ENCODE assay signal across 10 cellular contexts in the genomic region with DNA sequence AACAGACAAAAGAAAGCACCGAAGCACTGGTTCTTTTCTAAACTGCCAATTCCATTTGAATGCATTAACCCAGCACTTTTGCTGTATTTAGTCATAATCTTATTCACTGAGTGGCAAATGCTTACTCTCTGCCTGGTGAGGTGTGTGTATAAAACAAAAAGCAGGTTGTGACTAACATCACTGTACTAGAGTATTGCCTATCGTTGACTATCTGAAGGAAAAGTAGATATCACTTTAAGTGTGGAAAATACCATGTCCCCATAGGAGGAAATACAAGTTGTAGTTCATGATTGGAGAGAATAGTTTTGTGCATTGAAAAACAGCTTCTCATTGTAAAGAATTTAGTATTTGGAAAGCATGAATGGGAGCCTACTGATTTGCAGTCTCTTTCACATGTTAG. TPM values are rescaled to one million over a fixed set of nuclear protein-coding genes. Genes with fewer than 3 reads are reported as not detected.
DNase-seq lines count a peak whose midpoint lies in the region; ATAC-seq and TF ChIP-seq lines count a peak whose summit lies in the region.
"Had no signal": no experiment of that assay in that cellular context is flagged by ENCODE, and none has a peak within 500 bp of the region (broad histone marks: within the 10 kb centered on the region; RNA-seq: fewer than 3 reads in every experiment).

No MANE protein-coding gene starts in this region.

- H3K27me3 ChIP-seq in heart right ventricle: no peaks in the 10 kb centered on the region
- H3K27me3 ChIP-seq in mucosa of rectum (ENCODE audit: control insufficient read depth in 2 of 2, insufficient read depth in 2 of 2, low read length in 2 of 2): no peaks in the 10 kb centered on the region
- H3K27me3 ChIP-seq in aorta (ENCODE audit: control insufficient read depth in 1 of 2, insufficient read depth in 2 of 2, low read length in 1 of 2): no peaks in the 10 kb centered on the region

- TF ChIP-seq CTCF in heart right ventricle (IDR thresholded peaks at IDR 0.05) (no peak), coronary artery (IDR thresholded peaks at IDR 0.05) (no peak)

- H3K9ac ChIP-seq in mucosa of rectum (ENCODE audit: low read depth in 1 of 2, low read length in 2 of 2): peak overlapping the region in 1 of 2 donors; percentile 100

- H3K4me3 ChIP-seq in heart right ventricle (peak overlapping the region; percentile 91 to 99 (median 96)), coronary artery (peak overlapping the region; percentile 94), mucosa of rectum (ENCODE audit: low read length in 2 of 2) (peak overlapping the region; percentile 85 to 87), aorta (ENCODE audit: low read length in 2 of 2) (peak overlapping the region; percentile 76 to 88)

- no peak for DNase-seq in heart right ventricle
- DNase-seq in cardiac septum (ENCODE audit: low spot score): no peak
- DNase-seq in coronary artery (ENCODE audit: low spot score): no peak
- DNase-seq in aorta: no peak
- DNase-seq in activated CD8-positive, alpha-beta memory T cell treated with anti-CD3 and anti-CD28 coated beads, Interleukin-2, amount 50 U/mL, for 48 hours: no peak
- no peak for DNase-seq in SKM-1 treated with dmso at 0.1 percent for 144 hours (lab: John Stamatoyannopoulos, UW; ENCODE audit: unreplicated experiment)
- DNase-seq: activated naive CD8-positive, alpha-beta T cell treated with anti-CD3 and anti-CD28 coated beads, Interleukin-2, amount 50 U/mL, for 24 hours; stimulated activated CD4-positive, alpha-beta T cell treated with anti-CD3 and anti-CD28 coated beads, Interleukin-4, amount 100 ng/mL, for 4 hours had no signal

- H3K36me3 ChIP-seq in heart right ventricle (peaks cover 0 to 23% (median 16%) of the 10 kb centered on the region in 9 donors), mucosa of rectum (ENCODE audit: control insufficient read depth in 2 of 2, insufficient read depth in 2 of 2, low read length in 2 of 2) (no peaks in the 10 kb centered on the region), aorta (ENCODE audit: control insufficient read depth in 1 of 2, insufficient read depth in 2 of 2, low read length in 1 of 2) (peaks cover 0 to 2% of the 10 kb centered on the region in 2 donors)

- H3K27ac ChIP-seq in heart right ventricle (peak overlapping the region; percentile 64 to 100 (median 99)), coronary artery (peak overlapping the region; percentile 56 to 97), mucosa of rectum (ENCODE audit: low read depth in 2 of 2, low read length in 2 of 2) (peak overlapping the region; percentile 50 to 99), aorta (ENCODE audit: low read depth in 1 of 2, low read length in 2 of 2) (peak overlapping the region in 1 of 2 donors; percentile 36)

- no peak for ATAC-seq in heart right ventricle
- no peak for ATAC-seq in aorta (ENCODE audit: low FRiP score)
- ATAC-seq in HG02678 (IDR thresholded peaks at IDR 0.05; ENCODE audit: unreplicated experiment): no peak
- ATAC-seq: activated naive CD8-positive, alpha-beta T cell treated with anti-CD3 and anti-CD28 coated beads, Interleukin-2, amount 50 U/mL, for 24 hours had no signal

- H3K4me1 ChIP-seq in heart right ventricle: peaks cover 0 to 72% (median 37%) of the 10 kb centered on the region in 9 donors
- peaks cover 4 to 36% of the 10 kb centered on the region in 2 donors for H3K4me1 ChIP-seq in mucosa of rectum (ENCODE audit: control insufficient read depth in 2 of 2, insufficient read depth in 2 of 2, low read length in 2 of 2)
- peaks cover 0 to 5% of the 10 kb centered on the region in 2 donors for H3K4me1 ChIP-seq in aorta (ENCODE audit: control insufficient read depth in 1 of 2, insufficient read depth in 2 of 2, low read length in 2 of 2)

- WGBS in heart right ventricle, 2 donors: 43 to 45% methylated on average over 2 of the region's 2 CpGs
- 4% methylated on average over 2 of the region's 2 CpGs for WGBS in aorta, 2 donors

- no peaks in the 10 kb centered on the region for H3K9me3 ChIP-seq in heart right ventricle
- H3K9me3 ChIP-seq in mucosa of rectum (ENCODE audit: control insufficient read depth in 2 of 2, low read length in 2 of 2): no peaks in the 10 kb centered on the region
- no peaks in the 10 kb centered on the region for H3K9me3 ChIP-seq in aorta (ENCODE audit: control insufficient read depth, low read length)

- intact Hi-C loops in heart right ventricle (cut with DNase I) (loop anchor here (5.0 to 10.0 kb wide), 10 partner anchors 42 to 143 kb away; no protein-coding TSS in a partner anchor), cardiac septum (cut with DNase I) (loop anchor here (5.0 kb wide), 2 partner anchors 108 to 138 kb away; no protein-coding TSS in a partner anchor), aorta (cut with DNase I) (loop anchor here (2.0 to 5.0 kb wide), 3 partner anchors 44 to 138 kb away; no protein-coding TSS in a partner anchor)

RNA-seq across cellular contexts. Expression of gene PDLIM5, which starts 2.7 kb away (rescaled TPM):
- total RNA-seq in heart right ventricle: 1,000 to 10,000 TPM in 9 of 10 donors, 100 to 1,000 TPM in 1; 856 to 1,549 (median 1,274) TPM
- 100 to 1,000 TPM; 221 to 521 TPM for polyA plus RNA-seq in heart right ventricle
- total RNA-seq in cardiac septum: 1,256 TPM
- total RNA-seq in aorta: 100 to 1,000 TPM; 374 to 762 TPM
- polyA plus RNA-seq in aorta: 10 to 100 TPM; 64.4 to 82.7 TPM
